Comparison of ENCODE assay signal across 23 cellular contexts in genomic region chr13:50162567-50162966, GRCh38.
DNase-seq lines count a peak whose midpoint lies in the region; ATAC-seq and TF ChIP-seq lines count a peak whose summit lies in the region.
"Had no signal": no experiment of that assay in that cellular context is flagged by ENCODE, and none has a peak within 500 bp of the region (broad histone marks: within the 10 kb centered on the region; RNA-seq: fewer than 3 reads in every experiment).

No MANE protein-coding gene starts in this region.

- H3K9me3 ChIP-seq in neural progenitor cell (ENCODE audit: low read depth) (no peaks in the 10 kb centered on the region), lower lobe of right lung (no peaks in the 10 kb centered on the region)
- H3K9me3 ChIP-seq: A549, BE2C, HAP-1 had no signal

- H4K20me1 ChIP-seq in neural progenitor cell (ENCODE audit: low read depth) = no peaks in the 10 kb centered on the region
- H4K20me1 ChIP-seq: BLaER1 treated with 17β-estradiol and CSF1 and Interleukin-3, amounts not matched to agents 10 nM and 100 nM had no signal

- no peak overlapping the region for H3K4me3 Mint-ChIP-seq in neural progenitor cell
- H3K4me3 Mint-ChIP-seq: CD14-positive monocyte; CD4-positive, alpha-beta T cell; CD8-positive, alpha-beta memory T cell; HFFc6 had no signal

- peak; percentile 54 for DNase-seq in NCI-H748 (lab: John Stamatoyannopoulos, UW; ENCODE audit: unreplicated experiment)
- DNase-seq in NCI-H748 treated with DMSO at 0.1 percent for 48 hours (lab: John Stamatoyannopoulos, UW) = no peak
- peak; percentile 42 for DNase-seq in NCI-H146 treated with DMSO at 0.1 percent for 48 hours (lab: John Stamatoyannopoulos, UW; ENCODE audit: unreplicated experiment)
- peak; percentile 82 for DNase-seq in NCI-H69 (lab: John Stamatoyannopoulos, UW)
- DNase-seq in neural progenitor cell (ENCODE audit: low spot score) = no peak
- no peak for DNase-seq in stimulated activated CD8-positive, alpha-beta memory T cell treated with anti-CD3 and anti-CD28 coated beads, Interleukin-4, amount 100 ng/mL, for 48 hours
- no peak for DNase-seq in lower lobe of right lung
- no peak for DNase-seq in SKM-1 (lab: John Stamatoyannopoulos, UW; ENCODE audit: unreplicated experiment)
- DNase-seq: 8988T; ACHN; AML-193; BE2C; CD4-positive, alpha-beta T cell; CD8-positive, alpha-beta memory T cell; DMS 273 treated with DMSO at 0.1 percent for 48 hours; DMS79; EL; GDM1; HFFc6 had no signal

- H3K27me3 Mint-ChIP-seq in neural progenitor cell (ENCODE audit: insufficient read depth, low read depth) = peaks cover 14% of the 10 kb centered on the region
- H3K27me3 Mint-ChIP-seq: CD4-positive, alpha-beta T cell; CD8-positive, alpha-beta memory T cell had no signal

- no peaks in the 10 kb centered on the region for H3K36me3 Mint-ChIP-seq in neural progenitor cell
- H3K36me3 Mint-ChIP-seq: CD14-positive monocyte had no signal

- H3K36me3 ChIP-seq in neural progenitor cell (no peaks in the 10 kb centered on the region), lower lobe of right lung (no peaks in the 10 kb centered on the region)
- H3K36me3 ChIP-seq: BE2C; BLaER1 treated with 17β-estradiol and CSF1 and Interleukin-3, amounts not matched to agents 10 nM and 100 nM; HAP-1 had no signal

- no peaks in the 10 kb centered on the region for H3K79me2 ChIP-seq in neural progenitor cell (ENCODE audit: low read depth)

- peaks cover 3% of the 10 kb centered on the region for H3K9me3 Mint-ChIP-seq in neural progenitor cell
- H3K9me3 Mint-ChIP-seq: CD4-positive, alpha-beta T cell; CD8-positive, alpha-beta memory T cell; HFFc6 had no signal

- H2AFZ ChIP-seq in neural progenitor cell (replicated peaks) = no peak overlapping the region

- intact Hi-C loops in lower lobe of right lung (cut with DNase I) = no loop called here

- peaks cover 29% of the 10 kb centered on the region for H3K4me1 Mint-ChIP-seq in neural progenitor cell
- H3K4me1 Mint-ChIP-seq: CD8-positive, alpha-beta memory T cell had no signal

- H3K27me3 ChIP-seq in neural progenitor cell (no peaks in the 10 kb centered on the region), lower lobe of right lung (ENCODE audit: low read depth) (no peaks in the 10 kb centered on the region)
- H3K27me3 ChIP-seq: BE2C; BLaER1 treated with 17β-estradiol and CSF1 and Interleukin-3, amounts not matched to agents 10 nM and 100 nM had no signal

- TF ChIP-seq CTCF in neural progenitor cell (IDR thresholded peaks at IDR 0.05) = no peak
- no peak for TF ChIP-seq CTCF in lower lobe of right lung (IDR thresholded peaks at IDR 0.05)

- H3K27ac ChIP-seq in neural progenitor cell (no peak overlapping the region), lower lobe of right lung (no peak overlapping the region)
- H3K27ac ChIP-seq: A549; BLaER1 treated with 17β-estradiol and CSF1 and Interleukin-3, amounts not matched to agents 10 nM and 100 nM had no signal

- H3K4me2 ChIP-seq in neural progenitor cell = no peak overlapping the region
- H3K4me2 ChIP-seq: A549; BLaER1 treated with 17β-estradiol and CSF1 and Interleukin-3, amounts not matched to agents 10 nM and 100 nM had no signal

- no peak overlapping the region for H3K9ac ChIP-seq in neural progenitor cell
- H3K9ac ChIP-seq: BLaER1 treated with 17β-estradiol and CSF1 and Interleukin-3, amounts not matched to agents 10 nM and 100 nM had no signal

- H3K4me1 ChIP-seq in neural progenitor cell = no peaks in the 10 kb centered on the region
- H3K4me1 ChIP-seq in lower lobe of right lung = peaks cover 3% of the 10 kb centered on the region
- H3K4me1 ChIP-seq: A549, HAP-1 had no signal

- peak overlapping the region; percentile 0 for H3K27ac Mint-ChIP-seq in neural progenitor cell
- H3K27ac Mint-ChIP-seq: CD4-positive, alpha-beta T cell; CD8-positive, alpha-beta memory T cell; HFFc6 had no signal

- ATAC-seq in lower lobe of right lung = no peak
- ATAC-seq: A549 had no signal

- H3F3A ChIP-seq in neural progenitor cell (ENCODE audit: low read depth) = no peaks in the 10 kb centered on the region

- H3K4me3 ChIP-seq in neural progenitor cell (no peak overlapping the region), lower lobe of right lung (no peak overlapping the region)
- H3K4me3 ChIP-seq: A549; BLaER1 treated with 17β-estradiol and CSF1 and Interleukin-3, amounts not matched to agents 10 nM and 100 nM; HAP-1 had no signal

Comparison
In these comparisons a context has a peak if more than half of its experiments do, and no peak if none do; other contexts are left out.
1. DNase-seq: peak in NCI-H748 (single experiment), NCI-H146 treated with DMSO at 0.1 percent for 48 hours (single experiment) and NCI-H69 (single experiment); none in NCI-H748 treated with DMSO at 0.1 percent for 48 hours (single experiment), neural progenitor cell (single experiment), stimulated activated CD8-positive, alpha-beta memory T cell treated with anti-CD3 and anti-CD28 coated beads, Interleukin-4, amount 100 ng/mL, for 48 hours (single experiment), lower lobe of right lung (single experiment) and SKM-1 (single experiment).